ENCODE assay signal across 1 cellular context in genomic region chr1:160097196-160097910, GRCh38.
TF ChIP-seq lines count a peak whose summit lies in the region.

No MANE protein-coding gene starts in this region.

TF ChIP-seq in endothelial cell of umbilical vein, 7 proteins besides CTCF, POLR2A, EP300 and RAD21:
- TF ChIP-seq MAX (IDR thresholded peaks at IDR 0.05; ENCODE audit: insufficient read depth, insufficient read length), result no peak
- TF ChIP-seq MYC (IDR thresholded peaks at IDR 0.05; ENCODE audit: low read depth, low read length), result no peak
- TF ChIP-seq GATA2 (IDR thresholded peaks at IDR 0.05; ENCODE audit: insufficient read depth, insufficient read length, low read depth, low read length), result no peak
- TF ChIP-seq EZH2 (IDR thresholded peaks at IDR 0.05; ENCODE audit: borderline replicate concordance, low read depth, low read length, severe bottlenecking), result no peak
- TF ChIP-seq FOS (IDR thresholded peaks at IDR 0.05; ENCODE audit: borderline replicate concordance, insufficient read depth, low read length), result no peak
